ENCODE assay signal across 24 cellular contexts in the genomic region with DNA sequence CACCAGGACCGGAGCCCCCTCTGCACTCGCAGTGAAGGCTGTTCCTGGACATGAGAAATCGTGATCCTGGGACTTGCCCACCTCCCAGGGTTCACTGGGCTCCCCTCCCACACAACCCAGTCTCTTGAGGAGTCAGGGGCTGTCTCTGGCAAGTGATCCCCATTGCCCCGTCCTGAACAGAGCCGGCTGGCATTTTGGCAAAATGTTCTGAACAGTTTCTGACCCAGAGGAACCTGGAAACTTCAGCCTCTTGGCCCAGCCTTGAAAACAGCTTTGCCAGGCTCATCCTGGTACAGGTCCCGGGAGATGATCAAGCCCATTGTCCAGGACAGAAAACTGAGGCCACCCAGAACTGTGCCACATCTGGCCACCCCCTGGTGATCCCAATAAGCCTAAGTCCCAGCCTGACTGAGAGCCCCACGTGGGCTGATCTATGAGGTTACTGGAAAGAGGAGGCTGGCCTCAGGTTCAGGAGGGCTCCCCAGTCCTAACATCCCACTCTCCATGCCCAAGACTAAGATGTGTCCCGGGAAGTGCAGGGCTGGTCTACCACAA.
"Had no signal": no experiment of that assay in that cellular context is flagged by ENCODE, and none has a peak within 500 bp of the region (broad histone marks: within the 10 kb centered on the region; RNA-seq: fewer than 3 reads in every experiment).

No MANE protein-coding gene starts in this region.

- H3K27ac Mint-ChIP-seq: dendritic cell treated with granulocyte-macrophage colony-stimulating factor and Interleukin-4, amounts not matched to agents 40 ng/mL and 50 ng/mL, for 4 days; endodermal cell; memory B cell; naive thymus-derived CD4-positive, alpha-beta T cell; progenitor cell of endocrine pancreas; stimulated activated effector memory CD8-positive, alpha-beta T cell treated with anti-CD3 and anti-CD28 coated beads, Interleukin-12 subunit alpha, Interleukin-12 subunit beta, amount 100 ng/mL, for 72 hours had no signal

- H3K36me3 Mint-ChIP-seq: naive thymus-derived CD4-positive, alpha-beta T cell; stimulated activated effector memory CD8-positive, alpha-beta T cell treated with anti-CD3 and anti-CD28 coated beads, Interleukin-12 subunit alpha, Interleukin-12 subunit beta, amount 100 ng/mL, for 72 hours had no signal

- H3K27ac ChIP-seq: epithelial cell of prostate, gastrocnemius medialis, lower lobe of right lung, neutrophil, pancreas, stomach, thyroid gland had no signal

- H3K4me1 ChIP-seq: gastrocnemius medialis, lower lobe of right lung, pancreas, stomach had no signal

- H3K27me3 ChIP-seq: gastrocnemius medialis, neutrophil, pancreas, stomach, thyroid gland had no signal

- H3K4me3 Mint-ChIP-seq: dendritic cell treated with granulocyte-macrophage colony-stimulating factor and Interleukin-4, amounts not matched to agents 40 ng/mL and 50 ng/mL, for 4 days; endodermal cell; memory B cell; naive thymus-derived CD4-positive, alpha-beta T cell; stimulated activated effector memory CD8-positive, alpha-beta T cell treated with anti-CD3 and anti-CD28 coated beads, Interleukin-12 subunit alpha, Interleukin-12 subunit beta, amount 100 ng/mL, for 72 hours had no signal

- H3K36me3 ChIP-seq: gastrocnemius medialis, lower lobe of right lung, neutrophil, pancreas, stomach, thyroid gland had no signal

- DNase-seq: cerebellar nuclear complex; effector CD8-positive, alpha-beta T cell; endodermal cell; foreskin fibroblast; gastrocnemius medialis; left ventricle myocardium superior; lower lobe of right lung; midbrain; naive thymus-derived CD4-positive, alpha-beta T cell; pancreas; stimulated activated CD4-positive, alpha-beta T cell treated with anti-CD3 and anti-CD28 coated beads, Interleukin-2, amount 100 ng/mL, for 24 hours; stimulated activated CD4-positive, alpha-beta T cell treated with anti-CD3 and anti-CD28 coated beads, Interleukin-4, amount 100 ng/mL, for 24 hours; stimulated activated naive CD4-positive, alpha-beta T cell treated with Interleukin-2 at 50 U/mL for 16 hours; stomach; thyroid gland; trophoblast cell had no signal

- H3K4me1 Mint-ChIP-seq: endodermal cell; memory B cell; stimulated activated effector memory CD8-positive, alpha-beta T cell treated with anti-CD3 and anti-CD28 coated beads, Interleukin-12 subunit alpha, Interleukin-12 subunit beta, amount 100 ng/mL, for 72 hours had no signal

- H3K9me3 Mint-ChIP-seq: stimulated activated effector memory CD8-positive, alpha-beta T cell treated with anti-CD3 and anti-CD28 coated beads, Interleukin-12 subunit alpha, Interleukin-12 subunit beta, amount 100 ng/mL, for 72 hours had no signal

- H3K4me3 ChIP-seq: gastrocnemius medialis, lower lobe of right lung, pancreas, stomach, thyroid gland had no signal

- H3K27me3 Mint-ChIP-seq: dendritic cell treated with granulocyte-macrophage colony-stimulating factor and Interleukin-4, amounts not matched to agents 40 ng/mL and 50 ng/mL, for 4 days; naive thymus-derived CD4-positive, alpha-beta T cell had no signal

- ATAC-seq: esophagus mucosa; gastrocnemius medialis; left ventricle myocardium superior; lower lobe of right lung; naive thymus-derived CD4-positive, alpha-beta T cell; pancreas; sciatic nerve; stimulated activated effector memory CD8-positive, alpha-beta T cell treated with anti-CD3 and anti-CD28 coated beads, Interleukin-12 subunit alpha, Interleukin-12 subunit beta, amount 100 ng/mL, for 72 hours had no signal

- H3K9me3 ChIP-seq: gastrocnemius medialis, neutrophil, pancreas, thyroid gland had no signal
